In genomic region chr7:110664798-110665197, GRCh38 we compare ENCODE assay signal across 28 cellular contexts.
"Had no signal": no experiment of that assay in that cellular context is flagged by ENCODE, and none has a peak within 500 bp of the region (broad histone marks: within the 10 kb centered on the region; RNA-seq: fewer than 3 reads in every experiment).

No MANE protein-coding gene starts in this region.

- DNase-seq: activated CD4-positive, alpha-beta memory T cell treated with anti-CD3 and anti-CD28 coated beads for 36 hours; activated CD4-positive, alpha-beta T cell treated with anti-CD3 and anti-CD28 coated beads for 36 hours; activated CD4-positive, alpha-beta T cell treated with anti-CD3 and anti-CD28 coated beads, Interleukin-2, amount 10 ng/mL, durations not matched to agents 7 days and 5 days; activated CD8-positive, alpha-beta memory T cell treated with anti-CD3 and anti-CD28 coated beads, Interleukin-2, amount 50 U/mL, for 4 hours; activated gamma-delta T cell treated with Interleukin-2 at 50 U/mL for 16 hours; activated naive CD4-positive, alpha-beta T cell treated with anti-CD3 and anti-CD28 coated beads for 36 hours; activated T-cell treated with anti-CD3 and anti-CD28 coated beads for 4 hours; activated T-cell treated with anti-CD3 and anti-CD28 coated beads, Interleukin-2, amount 50 U/mL, for 4 hours; Kasumi-1; KG1; MG63; NCI-H1048; NCI-H1105 treated with DMSO at 0.1 percent for 48 hours; NCI-H1436; NCI-H1694; NCI-H1930; NCI-H2081 treated with DMSO at 0.1 percent for 48 hours; NCI-H226; NCI-H524 treated with DMSO at 0.1 percent for 48 hours; SHP77; SJCRH30; SK-N-SH had no signal

- H3K4me3 ChIP-seq: MG63, SJCRH30 had no signal

- ATAC-seq: activated CD4-positive, alpha-beta T cell treated with anti-CD3 and anti-CD28 coated beads for 36 hours; activated CD4-positive, CD25-positive, alpha-beta regulatory T cell treated with anti-CD3 and anti-CD28 coated beads, Interleukin-2, amount 50 U/mL, for 24 hours; activated naive CD4-positive, alpha-beta T cell treated with anti-CD3 and anti-CD28 coated beads, Interleukin-2, amount 50 U/mL, for 72 hours; activated T-cell treated with anti-CD3 and anti-CD28 coated beads, Interleukin-2, amount 50 U/mL, for 4 hours; Panc1; WTC11 had no signal

- H3K27me3 ChIP-seq: MG63, SJCRH30 had no signal

- H3K9me3 ChIP-seq: MG63, SJCRH30, SK-N-SH had no signal

- FAIRE-seq: bronchial epithelial cell, TTC549 had no signal

- H3K4me2 ChIP-seq: SK-N-SH had no signal

- H3K4me1 ChIP-seq: SJCRH30 had no signal

- H3K9ac ChIP-seq: SK-N-SH had no signal

- H3K36me3 ChIP-seq: MG63, SJCRH30 had no signal

- H3K27ac ChIP-seq: SJCRH30 had no signal
